8 cellular contexts compared by ENCODE assay signal in the genomic region with DNA sequence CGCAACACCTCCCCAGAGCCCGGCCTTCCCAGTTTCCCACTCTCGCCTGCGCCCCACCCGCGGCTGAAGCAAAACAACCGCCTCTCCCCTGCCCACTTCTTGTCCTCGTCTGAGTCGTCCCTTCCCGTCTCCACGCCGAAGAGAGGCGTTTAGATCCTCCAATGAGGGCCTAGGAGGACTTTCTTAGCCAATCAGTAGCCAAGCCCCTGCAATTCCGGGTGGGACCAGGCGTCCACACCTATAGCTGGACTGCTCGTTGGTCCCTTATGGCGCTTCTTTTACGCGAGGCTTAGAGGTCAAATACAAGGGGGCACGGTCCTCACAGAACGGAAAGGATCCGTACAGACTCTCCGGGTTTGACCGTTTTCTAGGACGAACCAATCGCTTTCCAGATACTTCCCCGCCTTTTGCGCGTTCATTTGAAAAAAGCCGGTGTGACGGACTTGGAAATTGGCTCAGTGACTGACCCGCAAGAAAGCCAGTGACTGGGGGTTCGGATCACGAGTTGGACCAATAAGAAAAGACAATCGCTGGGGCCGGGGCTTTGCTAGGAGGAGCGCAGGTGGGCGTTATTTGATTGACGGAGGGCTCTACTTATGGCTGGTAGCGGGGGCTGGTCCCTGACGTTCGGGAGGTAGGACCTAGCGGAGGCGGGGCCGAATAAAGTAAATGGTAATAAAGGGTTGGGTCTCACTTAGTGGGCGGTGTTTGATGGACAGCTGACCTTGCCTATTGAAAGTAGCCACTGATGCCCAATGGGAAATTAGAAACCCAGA. TPM values are rescaled to one million over a fixed set of nuclear protein-coding genes. Genes with fewer than 3 reads are reported as not detected.
DNase-seq lines count a peak whose midpoint lies in the region; ATAC-seq and TF ChIP-seq lines count a peak whose summit lies in the region.

No MANE protein-coding gene starts in this region.

- peaks cover 29% of the 10 kb centered on the region for H3K4me1 Mint-ChIP-seq in HFFc6 (ENCODE audit: low read depth)

- H3K36me3 ChIP-seq in gastroesophageal sphincter, result no peaks in the 10 kb centered on the region
- H3K36me3 ChIP-seq in neuronal stem cell (replicated peaks in 1 of 2; ENCODE audit: control insufficient read depth in 2 of 2, insufficient read depth in 2 of 2, low read length in 2 of 2), result no peaks in the 10 kb centered on the region
- H3K36me3 ChIP-seq in subcutaneous abdominal adipose tissue (ENCODE audit: control insufficient read depth in 5 of 5, insufficient read depth in 5 of 5, low read length in 5 of 5), result no peaks in the 10 kb centered on the region

- H3K79me1 ChIP-seq in neuronal stem cell (ENCODE audit: low read depth, low read length), result peaks cover 6% of the 10 kb centered on the region

- no peak for TF ChIP-seq EP300 in gastroesophageal sphincter (IDR thresholded peaks at IDR 0.05)

- no peak overlapping the region for H2BK120ac ChIP-seq in neuronal stem cell (ENCODE audit: low read depth, low read length)

- H2AFZ ChIP-seq in neuronal stem cell (ENCODE audit: low read length), result peak overlapping the region; percentile 92

- H2BK5ac ChIP-seq in neuronal stem cell (ENCODE audit: low read length), result peak overlapping the region; percentile 77

- peak; percentile 31 to 40 for TF ChIP-seq POLR2A in gastroesophageal sphincter (IDR thresholded peaks at IDR 0.05)

- ATAC-seq in gastroesophageal sphincter, result peak; percentile 91

- no peak overlapping the region for H3K23ac ChIP-seq in neuronal stem cell (ENCODE audit: low read depth, low read length, poor library complexity)

- H3K4me1 ChIP-seq in gastroesophageal sphincter, result peaks cover 0 to 22% (median 0%) of the 10 kb centered on the region in 3 donors
- H3K4me1 ChIP-seq in neuronal stem cell (ENCODE audit: control insufficient read depth in 2 of 2, insufficient read depth in 1 of 2, low read depth in 1 of 2, low read length in 2 of 2), result peaks cover 0 to 3% of the 10 kb centered on the region in 2 donors
- peaks cover 4 to 28% (median 27%) of the 10 kb centered on the region in 5 donors for H3K4me1 ChIP-seq in subcutaneous abdominal adipose tissue (ENCODE audit: control insufficient read depth in 5 of 5, insufficient read depth in 5 of 5, low read length in 5 of 5)

- H3K9me3 Mint-ChIP-seq in HFFc6, result peaks cover 6% of the 10 kb centered on the region

- H3K4me3 Mint-ChIP-seq in HFFc6, result peak overlapping the region; percentile 96

- H3K27ac ChIP-seq in gastroesophageal sphincter, result peak overlapping the region; percentile 86 to 97 (median 92)
- H3K27ac ChIP-seq in neuronal stem cell (replicated peaks; ENCODE audit: low read length), result peak overlapping the region; percentile 90
- peak overlapping the region; percentile 99 for H3K27ac ChIP-seq in subcutaneous abdominal adipose tissue (ENCODE audit: low read depth, low read length)

- H3K9me3 ChIP-seq in gastroesophageal sphincter, result no peaks in the 10 kb centered on the region
- peaks cover 0 to 13% of the 10 kb centered on the region in 2 donors for H3K9me3 ChIP-seq in neuronal stem cell (replicated peaks in 1 of 2; ENCODE audit: control insufficient read depth in 2 of 2, insufficient read depth in 1 of 2, low read depth in 1 of 2, low read length in 2 of 2)
- peaks cover 0 to 6% (median 0%) of the 10 kb centered on the region in 5 donors for H3K9me3 ChIP-seq in subcutaneous abdominal adipose tissue (ENCODE audit: control insufficient read depth in 5 of 5, low read length in 5 of 5)

- H3K9ac ChIP-seq in neuronal stem cell (ENCODE audit: low read depth, low read length, poor library complexity) (peak overlapping the region; percentile 17), subcutaneous abdominal adipose tissue (ENCODE audit: low read length in 5 of 5) (peak overlapping the region; percentile 73 to 96 (median 85))

- peak overlapping the region; percentile 56 for H3K4me2 ChIP-seq in neuronal stem cell (ENCODE audit: insufficient read depth, low read length, poor library complexity, severe bottlenecking)

- peaks cover 12% of the 10 kb centered on the region for H3K27me3 ChIP-seq in gastroesophageal sphincter
- no peaks in the 10 kb centered on the region for H3K27me3 ChIP-seq in neuronal stem cell (ENCODE audit: control insufficient read depth in 3 of 3, insufficient read depth in 3 of 3, low read depth in 1 of 3, low read length in 3 of 3)
- no peaks in the 10 kb centered on the region for H3K27me3 ChIP-seq in subcutaneous abdominal adipose tissue (ENCODE audit: control insufficient read depth in 5 of 5, insufficient read depth in 4 of 5, low read length in 5 of 5)

- peaks cover 16% of the 10 kb centered on the region for H3K36me3 Mint-ChIP-seq in HFFc6 (ENCODE audit: low read depth)

- H2BK15ac ChIP-seq in neuronal stem cell (ENCODE audit: low read length), result no peak overlapping the region

- no peak overlapping the region for H4K8ac ChIP-seq in neuronal stem cell (ENCODE audit: low read depth, low read length)

- no peak overlapping the region for H3K14ac ChIP-seq in neuronal stem cell (ENCODE audit: low read length)

- H3K4ac ChIP-seq in neuronal stem cell (ENCODE audit: low read length), result no peak overlapping the region

- WGBS in gastroesophageal sphincter (ENCODE audit: low coverage in 1 of 2), 2 donors, result 1 to 2% methylated on average over 12 to 26 of the region's 46 CpGs
- WGBS in neuronal stem cell (ENCODE audit: extremely low coverage in 2 of 2, insufficient read length in 2 of 2, insufficient replicate concordance in 1 of 2), 2 donors, result no CpG with 5 or more reads among the region's 46 CpGs

- H4K91ac ChIP-seq in neuronal stem cell (ENCODE audit: low read depth, low read length, poor library complexity), result no peak overlapping the region

- H3K18ac ChIP-seq in neuronal stem cell (ENCODE audit: low read length), result peak overlapping the region; percentile 86

- H3K27ac Mint-ChIP-seq in HFFc6, result peak overlapping the region; percentile 99

- TF ChIP-seq CTCF in HFFc6 (IDR thresholded peaks at IDR 0.05) (no peak), gastroesophageal sphincter (IDR thresholded peaks at IDR 0.05) (peak in 1 of 4 experiments; percentile 28)

- peaks cover 1% of the 10 kb centered on the region; the same call in 1 of the 2 replicates for H3K27me3 Mint-ChIP-seq in HFFc6 (ENCODE audit: insufficient read depth)

- H3K4me3 ChIP-seq in gastroesophageal sphincter (peak overlapping the region; percentile 44 to 52), neuronal stem cell (ENCODE audit: low read length in 2 of 2) (peak overlapping the region; percentile 67 to 75), subcutaneous abdominal adipose tissue (ENCODE audit: low read depth in 1 of 5, low read length in 5 of 5) (peak overlapping the region; percentile 71 to 92 (median 83))

- H2AK5ac ChIP-seq in neuronal stem cell (ENCODE audit: low read depth, low read length), result no peak overlapping the region

- H2BK12ac ChIP-seq in neuronal stem cell (ENCODE audit: low read length), result no peak overlapping the region

- DNase-seq in GM04503 (ENCODE audit: low read depth) (peak; percentile 99), HFFc6 (peak; percentile 100), NAMALWA (ENCODE audit: low spot score) (peak; percentile 100), SK-N-DZ (ENCODE audit: low spot score) (peak; percentile 100), neuronal stem cell (ENCODE audit: low spot score) (peak; percentile 99)
- DNase-seq in activated naive CD4-positive, alpha-beta T cell treated with anti-CD3 and anti-CD28 coated beads, Interleukin-2, amount 50 U/mL, for 16 hours, result peak; percentile 97

RNA-seq across cellular contexts. Expression of a gene that starts 0.6 kb away (rescaled TPM):
- total RNA-seq in HFFc6 (2021; fragmentation: NEBNext Ultra II Directional; extraction: Animal tissue kit (Norgen Biotek cat#: 25700)), result 10 to 100 TPM; 22.8 to 31.6 (median 27.1) TPM
- 26.7 and 29.7 TPM in 2 replicates for polyA plus RNA-seq in SK-N-DZ (2014; cell fraction: cytosol; rRNA removed)
- 19.2 and 21.8 TPM in 2 replicates for polyA plus RNA-seq in SK-N-DZ (2014; cell fraction: nucleus; rRNA removed)
- 100 to 1,000 TPM in 1 of 4 donors, 10 to 100 TPM in 3; 62.9 to 125 (median 81.3) TPM for total RNA-seq in gastroesophageal sphincter
- 40.2 TPM for polyA plus RNA-seq in neuronal stem cell (2013, experiment 1 of 2)
- 44.6 TPM for polyA plus RNA-seq in neuronal stem cell (2013, experiment 2 of 2)

Comparison
In these comparisons a context has a peak if more than half of its experiments do, and no peak if none do; other contexts are left out.
1. Peak in every context shown above with its lines: DNase-seq, ATAC-seq, H3K4me3 ChIP-seq and H3K27ac ChIP-seq.